8 cellular contexts compared by ENCODE assay signal in genomic region chr6:99330159-99330558, GRCh38. TPM values are rescaled to one million over a fixed set of nuclear protein-coding genes. Genes with fewer than 3 reads are reported as not detected.
A peak's percentile ranks its signal among the peaks of the same experiment; 100 is the strongest.
DNase-seq lines count a peak whose midpoint lies in the region; FAIRE-seq and TF ChIP-seq lines count a peak whose summit lies in the region.

No MANE protein-coding gene starts in this region.

- no peaks in the 10 kb centered on the region for H3K9me2 ChIP-seq in Karpas-422 (replicated peaks; ENCODE audit: insufficient read depth, low read length)

- peak overlapping the region; percentile 19; the same call in 1 of the 2 replicates for H2AFZ ChIP-seq in Karpas-422 (ENCODE audit: low read length)

- no peaks in the 10 kb centered on the region for H3K9me3 ChIP-seq in Karpas-422 (ENCODE audit: low read length)

- H3K4me1 ChIP-seq in Karpas-422 (ENCODE audit: low read length) = peaks cover 16% of the 10 kb centered on the region

- no peaks in the 10 kb centered on the region for H3K36me3 ChIP-seq in Karpas-422 (ENCODE audit: insufficient read depth, low read length)
- H3K36me3 ChIP-seq in kidney epithelial cell (ENCODE audit: control insufficient read depth, insufficient read depth, low read length) = no peaks in the 10 kb centered on the region

- FAIRE-seq in H54 (lab: Jason Lieb, UNC) = no peak

- no peak overlapping the region for H3K27ac ChIP-seq in Karpas-422 (ENCODE audit: low read length)

- no peaks in the 10 kb centered on the region for H4K20me1 ChIP-seq in Karpas-422 (ENCODE audit: insufficient read depth, low read depth, low read length)

- in situ Hi-C loops in astrocyte of the spinal cord (cut with HindIII; ENCODE audit: low sequenced_read_pairs) = no loop called here

- H3K9ac ChIP-seq in Karpas-422 (ENCODE audit: low read length) = no peak overlapping the region

- DNase-seq in NCI-H82 (lab: John Stamatoyannopoulos, UW) (peak; percentile 69), NCI-H82 treated with DMSO at 0.1 percent for 48 hours (lab: John Stamatoyannopoulos, UW; ENCODE audit: unreplicated experiment) (no peak), H54 (ENCODE audit: insufficient read length, low spot score) (peak; percentile 29), Karpas-422 (peak; percentile 92), T-helper 1 cell (peak in 3 of 5 donors; percentile 4 to 76 (median 27)), astrocyte of the spinal cord (ENCODE audit: low read depth, low spot score) (peak; percentile 69), kidney epithelial cell (ENCODE audit: low read depth) (peak; percentile 10)
- peak; percentile 50 to 53 for DNase-seq in stimulated activated CD4-positive, alpha-beta T cell treated with anti-CD3 and anti-CD28 coated beads, Interleukin-4, amount 100 ng/mL, for 48 hours (ENCODE audit: low read depth in 2 of 2)

- no peaks in the 10 kb centered on the region for H3K27me3 ChIP-seq in Karpas-422 (ENCODE audit: low read length)
- H3K27me3 ChIP-seq in kidney epithelial cell (ENCODE audit: control insufficient read depth, insufficient read depth, low read length) = no peaks in the 10 kb centered on the region

- TF ChIP-seq CTCF in astrocyte of the spinal cord (IDR thresholded peaks at IDR 0.05; ENCODE audit: low read depth, low read length) = peak; percentile 87
- TF ChIP-seq CTCF in kidney epithelial cell (IDR thresholded peaks at IDR 0.05; ENCODE audit: insufficient read depth, low read length, poor library complexity, severe bottlenecking) = peak; percentile 81

- no peak for TF ChIP-seq POLR2A in H54 (IDR thresholded peaks at IDR 0.05; ENCODE audit: low read depth, low read length)

- H3K4me3 ChIP-seq in Karpas-422 (ENCODE audit: low read length) (no peak overlapping the region), astrocyte of the spinal cord (ENCODE audit: low read depth, low read length) (no peak overlapping the region), kidney epithelial cell (ENCODE audit: low read depth, low read length) (no peak overlapping the region)

- peak overlapping the region; percentile 49 for H3K4me2 ChIP-seq in Karpas-422 (ENCODE audit: low read depth, low read length, poor library complexity, severe bottlenecking)

- no peaks in the 10 kb centered on the region for H3K79me2 ChIP-seq in Karpas-422 (ENCODE audit: low read length)

RNA-seq across cellular contexts. Expression of gene FAXC, which starts 19.3 kb away (rescaled TPM):
- total RNA-seq in Karpas-422 (2014; rRNA removed; shearing (Covaris generic); ENCODE audit: low replicate concordance) = not detected in 2 replicates
- total RNA-seq in kidney epithelial cell = 7.5 and 10.1 TPM in 2 replicates
